In the genomic region with DNA sequence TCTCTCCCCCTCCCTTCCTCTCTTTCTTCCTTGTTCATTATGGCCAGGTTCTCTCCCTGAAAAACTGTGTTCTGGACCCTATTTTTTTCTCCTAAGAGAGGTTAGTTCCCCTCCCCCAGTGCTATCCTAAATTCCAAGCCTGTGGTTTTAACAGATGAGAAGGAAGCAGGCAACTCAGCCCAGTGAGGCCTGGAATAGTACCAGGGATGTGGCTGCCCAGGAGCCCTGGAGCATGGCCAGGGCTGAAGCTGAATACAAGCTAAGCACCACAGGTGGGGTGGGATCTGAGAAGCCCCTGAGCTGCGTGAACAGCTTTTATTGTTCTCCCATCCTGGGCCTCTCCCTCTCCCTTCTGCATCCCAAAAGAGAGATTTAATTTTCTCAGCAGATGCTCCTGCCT, we compare ENCODE assay signal across 19 cellular contexts.
"Had no signal": no experiment of that assay in that cellular context is flagged by ENCODE, and none has a peak within 500 bp of the region (broad histone marks: within the 10 kb centered on the region; RNA-seq: fewer than 3 reads in every experiment).

No MANE protein-coding gene starts in this region.

- H3K36me3 ChIP-seq: lower lobe of right lung, ovary, sigmoid colon, spleen, thoracic aorta, tibial nerve, upper lobe of left lung had no signal

- H3K27ac ChIP-seq: coronary artery, lower lobe of right lung, ovary, psoas muscle, sigmoid colon, skin epidermis, spleen, thoracic aorta, tibial nerve, upper lobe of left lung had no signal

- H3K4me1 ChIP-seq: lower lobe of right lung, psoas muscle, sigmoid colon, spleen, tibial nerve, upper lobe of left lung had no signal

- H3K4me3 Mint-ChIP-seq: natural killer cell; stimulated activated memory B cell treated with anti-CD40 and anti-IgM and Interleukin-4, amounts not matched to agents 10 μg/mL and 1 μg/mL and 100 μg/mL, for 72 hours; stimulated activated naive CD8-positive, alpha-beta T cell treated with anti-CD3 and anti-CD28 coated beads, Interleukin-15, Interleukin-2, amounts not matched to agents 100 ng/mL and 50 ng/mL, for 24 hours had no signal

- H3K4me3 ChIP-seq: coronary artery, lower lobe of right lung, ovary, psoas muscle, sigmoid colon, skin epidermis, spleen, thoracic aorta, tibial nerve, upper lobe of left lung had no signal

- H3K27me3 ChIP-seq: ovary, sigmoid colon, spleen, tibial nerve, upper lobe of left lung had no signal

- DNase-seq: hypothalamus; left ventricle myocardium superior; lower lobe of right lung; natural killer cell; occipital lobe; ovary; posterior cingulate gyrus; psoas muscle; right cardiac atrium; sigmoid colon; spleen; stimulated activated CD4-positive, alpha-beta T cell treated with anti-CD3 and anti-CD28 coated beads, Interleukin-4, amount 100 ng/mL, for 4 hours; upper lobe of left lung had no signal

- ATAC-seq: left ventricle myocardium superior; lower lobe of right lung; natural killer cell; psoas muscle; right cardiac atrium; stimulated activated memory B cell treated with anti-CD40 and anti-IgM and Interleukin-4, amounts not matched to agents 10 μg/mL and 1 μg/mL and 100 μg/mL, for 72 hours had no signal

- H3K4me1 Mint-ChIP-seq: natural killer cell; stimulated activated memory B cell treated with anti-CD40 and anti-IgM and Interleukin-4, amounts not matched to agents 10 μg/mL and 1 μg/mL and 100 μg/mL, for 72 hours had no signal

- H3K27me3 Mint-ChIP-seq: stimulated activated memory B cell treated with anti-CD40 and anti-IgM and Interleukin-4, amounts not matched to agents 10 μg/mL and 1 μg/mL and 100 μg/mL, for 72 hours; stimulated activated naive CD8-positive, alpha-beta T cell treated with anti-CD3 and anti-CD28 coated beads, Interleukin-15, Interleukin-2, amounts not matched to agents 100 ng/mL and 50 ng/mL, for 24 hours had no signal

- H3K27ac Mint-ChIP-seq: natural killer cell; stimulated activated memory B cell treated with anti-CD40 and anti-IgM and Interleukin-4, amounts not matched to agents 10 μg/mL and 1 μg/mL and 100 μg/mL, for 72 hours; stimulated activated naive CD8-positive, alpha-beta T cell treated with anti-CD3 and anti-CD28 coated beads, Interleukin-15, Interleukin-2, amounts not matched to agents 100 ng/mL and 50 ng/mL, for 24 hours had no signal

- H3K9me3 ChIP-seq: lower lobe of right lung, ovary, psoas muscle, thoracic aorta had no signal
